In the genomic region with DNA sequence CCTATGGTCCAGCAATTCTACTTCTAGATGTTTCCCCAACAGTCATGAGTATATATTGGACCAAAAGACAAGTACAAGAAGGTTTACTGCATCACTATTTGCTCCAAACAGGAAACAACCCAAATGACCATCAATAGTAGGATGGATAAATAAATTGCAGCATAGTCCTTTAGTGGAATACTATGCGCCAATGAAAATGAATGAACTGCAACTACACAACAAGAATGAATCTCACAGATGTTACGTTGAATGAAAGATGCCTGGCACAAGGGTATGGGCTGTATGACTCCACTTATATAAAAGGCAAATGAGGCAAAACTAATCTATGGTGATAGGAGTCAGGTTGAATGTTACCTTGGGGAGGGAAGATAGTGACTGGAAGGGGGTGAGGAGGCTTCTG, we compare ENCODE assay signal across 1 cellular context.
TF ChIP-seq lines count a peak whose summit lies in the region.

No MANE protein-coding gene starts in this region.

TF ChIP-seq in H1, 55 proteins besides CTCF, POLR2A, EP300 and RAD21 (continued from another document):
- TF ChIP-seq BACH1 (IDR thresholded peaks at IDR 0.05; ENCODE audit: low read length) (no peak), TBP (IDR thresholded peaks at IDR 0.05; ENCODE audit: low read depth, low read length) (no peak), SIN3A (conservative IDR thresholded peaks at IDR 0.05 in 1 of 2, IDR thresholded peaks at IDR 0.05 in 1 of 2; ENCODE audit: low read depth in 1 of 2, low read length in 2 of 2) (no peak)
